Comparison of ENCODE assay signal across 11 cellular contexts in genomic region chr7:21526007-21526406, GRCh38. TPM values are rescaled to one million over a fixed set of nuclear protein-coding genes. Genes with fewer than 3 reads are reported as not detected.
DNase-seq lines count a peak whose midpoint lies in the region; TF ChIP-seq lines count a peak whose summit lies in the region.
"Had no signal": no experiment of that assay in that cellular context is flagged by ENCODE, and none has a peak within 500 bp of the region (broad histone marks: within the 10 kb centered on the region; RNA-seq: fewer than 3 reads in every experiment).

No MANE protein-coding gene starts in this region.

- peaks cover 27% of the 10 kb centered on the region for H3K9me3 ChIP-seq in NT2/D1 (ENCODE audit: insufficient read depth, low read length)
- no peaks in the 10 kb centered on the region for H3K9me3 ChIP-seq in smooth muscle cell (replicated peaks; ENCODE audit: low read depth)

- H4K20me1 ChIP-seq in smooth muscle cell (ENCODE audit: low read depth) = no peaks in the 10 kb centered on the region

- H3K27me3 ChIP-seq in NT2/D1 (ENCODE audit: insufficient read depth, insufficient read length) = no peaks in the 10 kb centered on the region
- H3K27me3 ChIP-seq in smooth muscle cell (ENCODE audit: low read depth) = no peaks in the 10 kb centered on the region

- no peak overlapping the region for H2AFZ ChIP-seq in smooth muscle cell (ENCODE audit: low read depth)

- H3K9ac ChIP-seq in NT2/D1 (ENCODE audit: insufficient read length, low read depth) = no peak overlapping the region
- H3K9ac ChIP-seq in smooth muscle cell (ENCODE audit: low read depth) = no peak overlapping the region

- H3K36me3 ChIP-seq in NT2/D1 (ENCODE audit: insufficient read depth, insufficient read length, low read length) (no peaks in the 10 kb centered on the region), smooth muscle cell (ENCODE audit: low read depth) (no peaks in the 10 kb centered on the region)

- H3F3A ChIP-seq in smooth muscle cell (ENCODE audit: low read depth) = no peaks in the 10 kb centered on the region

- H3K4me2 ChIP-seq in smooth muscle cell = no peak overlapping the region

- peak; percentile 18 for DNase-seq in SKM-1 (lab: John Stamatoyannopoulos, UW; ENCODE audit: unreplicated experiment)
- no peak for DNase-seq in SKM-1 treated with dmso at 0.1 percent for 144 hours (lab: John Stamatoyannopoulos, UW; ENCODE audit: unreplicated experiment)
- DNase-seq in NT2/D1 (ENCODE audit: low read depth, low spot score) = peak; percentile 18
- DNase-seq in epithelial cell of proximal tubule (ENCODE audit: low read depth) = no peak
- no peak for DNase-seq in smooth muscle cell (lab: John Stamatoyannopoulos, UW; ENCODE audit: unreplicated experiment)
- DNase-seq in iPS-NIHi11 (ENCODE audit: low spot score) = no peak
- DNase-seq in NCI-H1436 (lab: John Stamatoyannopoulos, UW) = no peak
- DNase-seq in NCI-H748 treated with DMSO at 0.1 percent for 48 hours (lab: John Stamatoyannopoulos, UW) = no peak
- DNase-seq: C1 segment of cervical spinal cord; SIG-M5; stimulated activated CD8-positive, alpha-beta memory T cell treated with anti-CD3 and anti-CD28 coated beads, Interleukin-4, amount 100 ng/mL, for 48 hours had no signal

- no peak overlapping the region for H3K27ac ChIP-seq in smooth muscle cell (ENCODE audit: low read depth)

- peak; percentile 61 for TF ChIP-seq CTCF in epithelial cell of proximal tubule (conservative IDR thresholded peaks at IDR 0.05; ENCODE audit: low read depth, low read length)
- TF ChIP-seq CTCF in smooth muscle cell (IDR thresholded peaks at IDR 0.05; ENCODE audit: borderline replicate concordance, insufficient read depth, poor library complexity, severe bottlenecking) = peak; percentile 30

- H3K4me3 ChIP-seq in NT2/D1 (ENCODE audit: insufficient read length, low read depth) (no peak overlapping the region), epithelial cell of proximal tubule (ENCODE audit: low read depth, low read length) (no peak overlapping the region), smooth muscle cell (no peak overlapping the region)

- no peaks in the 10 kb centered on the region for H3K79me2 ChIP-seq in smooth muscle cell (ENCODE audit: low read depth)

- no peaks in the 10 kb centered on the region for H3K4me1 ChIP-seq in NT2/D1 (ENCODE audit: insufficient read depth, insufficient read length)
- H3K4me1 ChIP-seq in smooth muscle cell (ENCODE audit: low read depth) = no peaks in the 10 kb centered on the region

RNA-seq across cellular contexts. Expression of gene DNAH11, which starts 16.8 kb away (rescaled TPM):
- total RNA-seq in epithelial cell of proximal tubule (0.07 and 2.8 TPM in 2 replicates), smooth muscle cell (0.22 and 2.0 TPM in 2 replicates)
- 0.33 and 0.63 TPM in 2 replicates for polyA plus RNA-seq in smooth muscle cell

Comparison
In these comparisons a context has a peak if more than half of its experiments do, and no peak if none do; other contexts are left out.
1. DNase-seq: peak in SKM-1 (single experiment) and NT2/D1 (single experiment); none in SKM-1 treated with dmso at 0.1 percent for 144 hours (single experiment), epithelial cell of proximal tubule (single experiment), smooth muscle cell (single experiment), iPS-NIHi11 (single experiment), NCI-H1436 (single experiment) and NCI-H748 treated with DMSO at 0.1 percent for 48 hours (single experiment).